In genomic region chr11:128547946-128548654, GRCh38 we compare ENCODE assay signal across 8 cellular contexts. TPM values are rescaled to one million over a fixed set of nuclear protein-coding genes. Genes with fewer than 3 reads are reported as not detected.
A peak's percentile ranks its signal among the peaks of the same experiment; 100 is the strongest.
DNase-seq lines count a peak whose midpoint lies in the region; TF ChIP-seq lines count a peak whose summit lies in the region.

No MANE protein-coding gene starts in this region.

- DNase-seq in activated CD4-positive, alpha-beta T cell treated with anti-CD3 and anti-CD28 coated beads, Interleukin-2, amount 10 ng/mL, durations not matched to agents 24 days and 14 days: no peak
- no peak for DNase-seq in activated CD4-positive, alpha-beta T cell treated with anti-CD3 and anti-CD28 coated beads, Interleukin-2, amount 50 U/mL, for 4 hours
- no peak for DNase-seq in adrenal gland
- DNase-seq in lower leg skin (ENCODE audit: low spot score in 2 of 2): no peak
- DNase-seq in thyroid gland: no peak
- DNase-seq in D341Med (ENCODE audit: low spot score): no peak
- DNase-seq in activated CD4-positive, alpha-beta T cell treated with anti-CD3 and anti-CD28 coated beads for 4 hours: no peak
- DNase-seq in NCI-H226: no peak

- no peaks in the 10 kb centered on the region for H3K36me3 Mint-ChIP-seq in activated CD4-positive, alpha-beta T cell treated with anti-CD3 and anti-CD28 coated beads, Interleukin-2, amount 10 ng/mL, durations not matched to agents 24 days and 14 days (ENCODE audit: low read depth)

- no peaks in the 10 kb centered on the region for H3K27me3 Mint-ChIP-seq in activated CD4-positive, alpha-beta T cell treated with anti-CD3 and anti-CD28 coated beads, Interleukin-2, amount 10 ng/mL, durations not matched to agents 24 days and 14 days

- H3K27ac Mint-ChIP-seq in activated CD4-positive, alpha-beta T cell treated with anti-CD3 and anti-CD28 coated beads, Interleukin-2, amount 10 ng/mL, durations not matched to agents 24 days and 14 days: peak overlapping the region; percentile 84

- TF ChIP-seq CTCF in adrenal gland (IDR thresholded peaks at IDR 0.05): no peak
- TF ChIP-seq CTCF in lower leg skin (IDR thresholded peaks at IDR 0.05): no peak
- no peak for TF ChIP-seq CTCF in thyroid gland (IDR thresholded peaks at IDR 0.05)

- H3K36me3 ChIP-seq in adrenal gland (replicated peaks in 1 of 2): no peaks in the 10 kb centered on the region
- no peaks in the 10 kb centered on the region for H3K36me3 ChIP-seq in thyroid gland

- H3K4me1 ChIP-seq in adrenal gland (replicated peaks in 1 of 2) (peaks cover 10 to 14% of the 10 kb centered on the region in 2 donors), thyroid gland (peaks cover 19 to 33% of the 10 kb centered on the region in 2 donors)

- H3K4me3 ChIP-seq in adrenal gland: peak overlapping the region in 2 of 4 donors; percentile 48 to 49
- peak overlapping the region; percentile 4 for H3K4me3 ChIP-seq in lower leg skin (ENCODE audit: low read depth, poor library complexity, severe bottlenecking)
- H3K4me3 ChIP-seq in thyroid gland (replicated peaks in 1 of 3): peak overlapping the region in 2 of 3 donors; percentile 2 to 31

- H3K4me3 Mint-ChIP-seq in activated CD4-positive, alpha-beta T cell treated with anti-CD3 and anti-CD28 coated beads, Interleukin-2, amount 10 ng/mL, durations not matched to agents 24 days and 14 days: peak overlapping the region; percentile 83

- H3K9me3 ChIP-seq in adrenal gland (replicated peaks in 1 of 3) (no peaks in the 10 kb centered on the region), thyroid gland (no peaks in the 10 kb centered on the region)

- peaks cover 61% of the 10 kb centered on the region for H3K4me1 Mint-ChIP-seq in activated CD4-positive, alpha-beta T cell treated with anti-CD3 and anti-CD28 coated beads, Interleukin-2, amount 10 ng/mL, durations not matched to agents 24 days and 14 days

- H3K9me3 Mint-ChIP-seq in activated CD4-positive, alpha-beta T cell treated with anti-CD3 and anti-CD28 coated beads, Interleukin-2, amount 10 ng/mL, durations not matched to agents 24 days and 14 days: no peaks in the 10 kb centered on the region

- 39 to 53% (median 43%) methylated on average over 11 of the region's 11 CpGs for WGBS in adrenal gland, 4 donors
- 48 to 49% methylated on average over 11 of the region's 11 CpGs for WGBS in lower leg skin, 2 donors
- 59 to 63% methylated on average over 11 of the region's 11 CpGs for WGBS in thyroid gland, 2 donors

- H3K27ac ChIP-seq in adrenal gland: peak overlapping the region in 3 of 5 donors; percentile 4 to 74 (median 43)
- H3K27ac ChIP-seq in thyroid gland: peak overlapping the region; percentile 54 to 90 (median 69)

- intact Hi-C loops in activated CD4-positive, alpha-beta T cell treated with anti-CD3 and anti-CD28 coated beads, Interleukin-2, amount 10 ng/mL, durations not matched to agents 24 days and 14 days (cut with micrococcal nuclease): no loop called here
- intact Hi-C loops in adrenal gland (cut with DNase I): no loop called here
- intact Hi-C loops in lower leg skin (cut with DNase I; ENCODE audit: low total_unique reads): no loop called here
- intact Hi-C loops in thyroid gland (cut with DNase I): loop anchor here (10.0 kb wide), 1 partner anchor 253 kb away; no protein-coding TSS in a partner anchor

- TF ChIP-seq POLR2A in adrenal gland (IDR thresholded peaks at IDR 0.05): no peak
- no peak for TF ChIP-seq POLR2A in lower leg skin (IDR thresholded peaks at IDR 0.05)
- no peak for TF ChIP-seq POLR2A in thyroid gland (IDR thresholded peaks at IDR 0.05)

- H3K27me3 ChIP-seq in adrenal gland (no peaks in the 10 kb centered on the region), thyroid gland (no peaks in the 10 kb centered on the region)

RNA-seq across cellular contexts. Expression of gene ETS1, which starts 39.3 kb away (rescaled TPM):
- total RNA-seq in activated CD4-positive, alpha-beta T cell treated with anti-CD3 and anti-CD28 coated beads, Interleukin-2, amount 10 ng/mL, durations not matched to agents 24 days and 14 days: 449 and 454 TPM in 2 replicates
- total RNA-seq in adrenal gland: 10 to 100 TPM; 29.9 to 61.7 (median 46.8) TPM
- polyA plus RNA-seq in adrenal gland: 10 to 100 TPM in 2 of 3 donors, 1 to 10 TPM in 1; 9.6 to 34.1 (median 17.9) TPM
- 10 to 100 TPM; 20.6 to 38.7 (median 21.8) TPM for total RNA-seq in lower leg skin
- 10 to 100 TPM; 38.4 to 79.4 (median 58.4) TPM for total RNA-seq in thyroid gland
